In genomic region chr15:44536298-44536961, GRCh38 we compare ENCODE assay signal across 8 cellular contexts. TPM values are rescaled to one million over a fixed set of nuclear protein-coding genes. Genes with fewer than 3 reads are reported as not detected.
A peak's percentile ranks its signal among the peaks of the same experiment; 100 is the strongest.
DNase-seq lines count a peak whose midpoint lies in the region; ATAC-seq and TF ChIP-seq lines count a peak whose summit lies in the region.

No MANE protein-coding gene starts in this region.

- TF ChIP-seq CTCF in OCI-LY7 (conservative IDR thresholded peaks at IDR 0.05; ENCODE audit: low read length) (peak; percentile 35), MCF 10A (IDR thresholded peaks at IDR 0.05; ENCODE audit: unreplicated experiment) (peak; percentile 35)

- H3K27ac Mint-ChIP-seq in MCF 10A (ENCODE audit: low read depth, unreplicated experiment), result peak overlapping the region; percentile 97
- peak overlapping the region; percentile 85 to 98 (median 92) for H3K27ac Mint-ChIP-seq in immature natural killer cell

- H3K9me3 Mint-ChIP-seq in MCF 10A (ENCODE audit: unreplicated experiment) (no peaks in the 10 kb centered on the region), immature natural killer cell (no peaks in the 10 kb centered on the region)

- intact Hi-C loops in OCI-LY7 (cut with micrococcal nuclease; ENCODE audit: unreplicated experiment), result loop anchor here (2.0 kb wide), 2 partner anchors 174 to 248 kb away; partner anchors contain the start of genes B2M, GOLM2 and PATL2
- intact Hi-C loops in MCF 10A (cut with micrococcal nuclease), result no loop called here

- peaks cover 21% of the 10 kb centered on the region; the same call in 1 of the 2 replicates for H4K20me1 ChIP-seq in OCI-LY7 (ENCODE audit: insufficient read depth, low read length)

- H3K4me2 ChIP-seq in OCI-LY7 (ENCODE audit: low read length) (peak overlapping the region; percentile 78), skeletal muscle satellite cell (ENCODE audit: low read length) (peak overlapping the region; percentile 86)

- H3K4me3 ChIP-seq in OCI-LY7 (ENCODE audit: low read depth, low read length, poor library complexity, severe bottlenecking) (peak overlapping the region; percentile 83), skeletal muscle satellite cell (ENCODE audit: low read length) (peak overlapping the region; percentile 83)

- H3K79me2 ChIP-seq in OCI-LY7 (ENCODE audit: insufficient read depth, low read depth, low read length), result peaks cover 40% of the 10 kb centered on the region

- H3K9ac ChIP-seq in skeletal muscle satellite cell (ENCODE audit: low read depth, low read length), result peak overlapping the region; percentile 91

- peaks cover 31% of the 10 kb centered on the region for H3K36me3 ChIP-seq in OCI-LY7 (ENCODE audit: insufficient read depth, low read length)
- peaks cover 28% of the 10 kb centered on the region for H3K36me3 ChIP-seq in skeletal muscle satellite cell (ENCODE audit: insufficient read depth, low read length)

- peak overlapping the region; percentile 60; the same call in 1 of the 2 replicates for H2AFZ ChIP-seq in OCI-LY7 (ENCODE audit: low read length)

- DNase-seq in DMS79 (lab: John Stamatoyannopoulos, UW) (peak; percentile 60), DMS79 treated with DMSO at 0.1 percent for 48 hours (lab: John Stamatoyannopoulos, UW) (no peak), OCI-LY7 (ENCODE audit: low spot score) (no peak), MCF 10A (ENCODE audit: unreplicated experiment) (peak; percentile 87), immature natural killer cell (no peak)

- peaks cover 14% of the 10 kb centered on the region for H3K4me1 ChIP-seq in OCI-LY7 (ENCODE audit: insufficient read depth, low read length, poor library complexity, severe bottlenecking)
- peaks cover 20% of the 10 kb centered on the region for H3K4me1 ChIP-seq in skeletal muscle satellite cell (ENCODE audit: control insufficient read depth, insufficient read depth, low read length)

- H3K27ac ChIP-seq in OCI-LY7 (ENCODE audit: low read depth, low read length, poor library complexity, severe bottlenecking), result peak overlapping the region; percentile 56

- H3K36me3 Mint-ChIP-seq in MCF 10A (ENCODE audit: insufficient read depth, unreplicated experiment), result peaks cover 56% of the 10 kb centered on the region
- H3K36me3 Mint-ChIP-seq in immature natural killer cell, result peaks cover 0 to 3% (median 3%) of the 10 kb centered on the region in 3 donors

- no peaks in the 10 kb centered on the region for H3K9me2 ChIP-seq in OCI-LY7 (ENCODE audit: insufficient read depth, low read length)

- peak overlapping the region; percentile 82 for H3K4me3 Mint-ChIP-seq in MCF 10A (ENCODE audit: unreplicated experiment)
- H3K4me3 Mint-ChIP-seq in immature natural killer cell, result peak overlapping the region; percentile 86 to 91 (median 90)

- CTCF ChIA-PET in OCI-LY7 (lab: Charles Lee; ENCODE audit: unreplicated experiment), result no interaction called here
- CTCF ChIA-PET in MCF 10A (lab: Yijun Ruan, JAX), result interaction anchor here (0.6 to 0.7 kb wide), 2 partner anchors 10 to 73 kb away, joined by 3 read pairs; no protein-coding TSS in a partner anchor

- no peaks in the 10 kb centered on the region for H3K9me3 ChIP-seq in OCI-LY7 (ENCODE audit: low read length)
- no peaks in the 10 kb centered on the region for H3K9me3 ChIP-seq in skeletal muscle satellite cell (replicated peaks; ENCODE audit: low read length)

- ATAC-seq in GM19468 (IDR thresholded peaks at IDR 0.05; ENCODE audit: extremely low read depth, unreplicated experiment) (peak; percentile 48), HG03521 (IDR thresholded peaks at IDR 0.05; ENCODE audit: unreplicated experiment) (peak; percentile 50)

- BruUV-seq in OCI-LY7 (replicated peaks; lab: Mats Ljungman, UMichigan), result no TSS peak
- no TSS peak for BruUV-seq in MCF 10A (replicated peaks; lab: Mats Ljungman, UMichigan)

- H3K4me1 Mint-ChIP-seq in MCF 10A (ENCODE audit: insufficient read depth, unreplicated experiment), result peaks cover 27% of the 10 kb centered on the region
- H3K4me1 Mint-ChIP-seq in immature natural killer cell, result peaks cover 41 to 44% of the 10 kb centered on the region in 2 donors

- no peaks in the 10 kb centered on the region for H3K27me3 Mint-ChIP-seq in MCF 10A (ENCODE audit: insufficient read depth, unreplicated experiment)
- peaks cover 6 to 20% (median 7%) of the 10 kb centered on the region in 3 donors for H3K27me3 Mint-ChIP-seq in immature natural killer cell (ENCODE audit: low read depth in 3 of 3)

- POLR2A ChIA-PET in OCI-LY7 (lab: Charles Lee) (interaction anchor here (0.7 to 1.4 kb wide), 4 partner anchors 9 to 141 kb away, joined by 3 to 4 read pairs (median 4); no protein-coding TSS in a partner anchor), MCF 10A (lab: Yijun Ruan, JAX) (interaction anchor here (0.6 to 3.3 kb wide), 16 partner anchors 9 to 743 kb away, joined by 3 to 36 read pairs (median 4); partner anchors contain the start of genes B2M, CTDSPL2, GOLM2 and HYPK)

- H3K27me3 ChIP-seq in skeletal muscle satellite cell (ENCODE audit: control insufficient read depth, insufficient read depth, low read length), result no peaks in the 10 kb centered on the region

RNA-seq across cellular contexts. Expression of gene EIF3J, which starts 0.5 kb away (rescaled TPM):
- 41.3 and 49.4 TPM in 2 replicates for total RNA-seq in OCI-LY7 (2014; rRNA removed; shearing (Covaris generic))
- 129 and 131 TPM in 2 replicates for total RNA-seq in OCI-LY7 (2022)
- 165 and 213 TPM in 2 replicates for total RNA-seq in MCF 10A (2022)
- 10 to 100 TPM; 16.8 to 21.0 (median 19.4) TPM for polyA plus RNA-seq in immature natural killer cell
- total RNA-seq in skeletal muscle satellite cell (2012; rRNA removed), result 32.4 and 40.6 TPM in 2 replicates

Comparison
In these comparisons a context has a peak if more than half of its experiments do, and no peak if none do; other contexts are left out.
1. DNase-seq: peak in DMS79 (single experiment) and MCF 10A (single experiment); none in DMS79 treated with DMSO at 0.1 percent for 48 hours (single experiment), OCI-LY7 (single experiment) and immature natural killer cell (0 of 3).